2 cellular contexts compared by ENCODE assay signal in the genomic region with DNA sequence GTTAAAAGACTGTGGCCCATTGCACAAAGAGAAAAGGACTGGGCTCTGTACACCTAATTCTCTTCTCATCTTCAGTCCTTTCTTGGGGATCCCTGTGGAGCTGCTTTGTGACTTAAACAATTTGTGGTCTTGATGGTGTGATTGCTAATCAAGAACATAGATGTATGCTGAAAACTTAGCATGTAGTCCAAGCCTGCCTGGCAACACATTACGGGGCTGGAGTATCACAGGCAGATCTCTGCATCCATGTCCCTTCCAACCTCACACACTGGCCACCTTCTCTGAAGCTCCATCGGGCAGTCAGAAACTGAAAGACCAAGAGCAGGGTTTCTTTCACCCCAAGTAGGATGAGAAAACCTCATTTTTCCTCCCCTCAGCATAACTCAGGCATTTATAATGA.
TF ChIP-seq lines count a peak whose summit lies in the region.

No MANE protein-coding gene starts in this region.

TF ChIP-seq in SK-N-SH, 30 proteins besides CTCF, POLR2A, EP300 and RAD21 (continued from another document):
- TF ChIP-seq FOXJ3 (CRISPR knock-in tag; IDR thresholded peaks at IDR 0.05) (no peak), RFX5 (IDR thresholded peaks at IDR 0.05; ENCODE audit: low read length) (peak; percentile 82)

TF ChIP-seq in SK-N-SH treated with all-trans-retinoic acid at 6 μM for 48 hours, 23 proteins besides CTCF, POLR2A, EP300 and RAD21 (continued from another document):
- TF ChIP-seq PATZ1 (CRISPR knock-in tag; IDR thresholded peaks at IDR 0.05; ENCODE audit: borderline replicate concordance): no peak
- TF ChIP-seq GLIS3 (CRISPR knock-in tag; IDR thresholded peaks at IDR 0.05): no peak
- TF ChIP-seq ZNF8 (CRISPR knock-in tag; IDR thresholded peaks at IDR 0.05): no peak
- TF ChIP-seq, protein P1, sequence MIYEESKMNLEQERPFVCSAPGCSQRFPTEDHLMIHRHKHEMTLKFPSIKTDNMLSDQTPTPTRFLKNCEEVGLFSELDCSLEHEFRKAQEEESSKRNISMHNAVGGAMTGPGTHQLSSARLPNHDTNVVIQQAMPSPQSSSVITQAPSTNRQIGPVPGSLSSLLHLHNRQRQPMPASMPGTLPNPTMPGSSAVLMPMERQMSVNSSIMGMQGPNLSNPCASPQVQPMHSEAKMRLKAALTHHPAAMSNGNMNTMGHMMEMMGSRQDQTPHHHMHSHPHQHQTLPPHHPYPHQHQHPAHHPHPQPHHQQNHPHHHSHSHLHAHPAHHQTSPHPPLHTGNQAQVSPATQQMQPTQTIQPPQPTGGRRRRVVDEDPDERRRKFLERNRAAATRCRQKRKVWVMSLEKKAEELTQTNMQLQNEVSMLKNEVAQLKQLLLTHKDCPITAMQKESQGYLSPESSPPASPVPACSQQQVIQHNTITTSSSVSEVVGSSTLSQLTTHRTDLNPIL (CRISPR knock-in tag; IDR thresholded peaks at IDR 0.05; ENCODE audit: low read depth): no peak
- no peak for TF ChIP-seq ARNTL (CRISPR knock-in tag; IDR thresholded peaks at IDR 0.05; ENCODE audit: borderline replicate concordance, low read depth)
- TF ChIP-seq ZFP30 (CRISPR knock-in tag; IDR thresholded peaks at IDR 0.05): no peak
- TF ChIP-seq OSR1 (CRISPR knock-in tag; IDR thresholded peaks at IDR 0.05): no peak
- no peak for TF ChIP-seq TSHZ2 (CRISPR knock-in tag; IDR thresholded peaks at IDR 0.05)
- TF ChIP-seq TOX (CRISPR knock-in tag; IDR thresholded peaks at IDR 0.05; ENCODE audit: borderline replicate concordance): no peak
- TF ChIP-seq ISL1 (CRISPR knock-in tag; IDR thresholded peaks at IDR 0.05): no peak
- TF ChIP-seq PPARA (CRISPR knock-in tag; IDR thresholded peaks at IDR 0.05; ENCODE audit: borderline replicate concordance): no peak
TF ChIP-seq in SK-N-SH treated with all-trans-retinoic acid at 6 μM for 48 hours: peak in this region for 0.
